8 cellular contexts compared by ENCODE assay signal in genomic region chr20:23420943-23421925, GRCh38. TPM values are rescaled to one million over a fixed set of nuclear protein-coding genes. Genes with fewer than 3 reads are reported as not detected.
DNase-seq lines count a peak whose midpoint lies in the region; ATAC-seq and TF ChIP-seq lines count a peak whose summit lies in the region.

NAPB (minus strand) TSS chr20:23421488; CDS start chr20:23421402, 86 bp downstream.

- H3K27me3 Mint-ChIP-seq in activated CD4-positive, alpha-beta T cell treated with anti-CD3 and anti-CD28 coated beads, Interleukin-2, amount 10 ng/mL, durations not matched to agents 24 days and 14 days, result peaks cover 7% of the 10 kb centered on the region

- intact Hi-C loops in activated CD4-positive, alpha-beta T cell treated with anti-CD3 and anti-CD28 coated beads, Interleukin-2, amount 10 ng/mL, durations not matched to agents 24 days and 14 days (cut with micrococcal nuclease), result loop anchor here (1.0 kb wide), 4 partner anchors 13 to 71 kb away; partner anchors contain the start of genes GZF1 and NXT1

- DNase-seq in CD1c-positive myeloid dendritic cell (ENCODE audit: extremely low spot score) (peak; percentile 95), NCI-H526 treated with DMSO at 0.1 percent for 48 hours (lab: John Stamatoyannopoulos, UW) (peak; percentile 86), coronary artery (ENCODE audit: low spot score) (peak; percentile 94), left lobe of liver (ENCODE audit: low spot score) (peak; percentile 97)
- DNase-seq in activated CD4-positive, alpha-beta T cell treated with anti-CD3 and anti-CD28 coated beads, Interleukin-2, amount 10 ng/mL, durations not matched to agents 24 days and 14 days, result peak; percentile 98
- peak; percentile 93 to 94 for DNase-seq in stimulated activated CD4-positive, alpha-beta T cell treated with anti-CD3 and anti-CD28 coated beads, Interleukin-2, amount 100 ng/mL, for 24 hours

- no peaks in the 10 kb centered on the region for H3K9me3 Mint-ChIP-seq in activated CD4-positive, alpha-beta T cell treated with anti-CD3 and anti-CD28 coated beads, Interleukin-2, amount 10 ng/mL, durations not matched to agents 24 days and 14 days

- H3K4me3 Mint-ChIP-seq in activated CD4-positive, alpha-beta T cell treated with anti-CD3 and anti-CD28 coated beads, Interleukin-2, amount 10 ng/mL, durations not matched to agents 24 days and 14 days, result peak within 1 kb of the TSS; percentile 98

- TF ChIP-seq CTCF in coronary artery (IDR thresholded peaks at IDR 0.05), result peak; percentile 28

- H3K27ac ChIP-seq in coronary artery, result peak within 1 kb of the TSS; percentile 93

- peak within 1 kb of the TSS; percentile 94 for H3K4me3 ChIP-seq in coronary artery

- peak within 1 kb of the TSS; percentile 94 for H3K27ac Mint-ChIP-seq in activated CD4-positive, alpha-beta T cell treated with anti-CD3 and anti-CD28 coated beads, Interleukin-2, amount 10 ng/mL, durations not matched to agents 24 days and 14 days

- ATAC-seq in GM19372 (IDR thresholded peaks at IDR 0.05; ENCODE audit: low read depth, unreplicated experiment), result peak; percentile 94
- peak; percentile 96 for ATAC-seq in HG03521 (IDR thresholded peaks at IDR 0.05; ENCODE audit: unreplicated experiment)
- peak; percentile 99 for ATAC-seq in left lobe of liver

- peaks cover 49% of the 10 kb centered on the region for H3K4me1 Mint-ChIP-seq in activated CD4-positive, alpha-beta T cell treated with anti-CD3 and anti-CD28 coated beads, Interleukin-2, amount 10 ng/mL, durations not matched to agents 24 days and 14 days

- H3K36me3 Mint-ChIP-seq in activated CD4-positive, alpha-beta T cell treated with anti-CD3 and anti-CD28 coated beads, Interleukin-2, amount 10 ng/mL, durations not matched to agents 24 days and 14 days (ENCODE audit: low read depth), result no peaks in the 10 kb centered on the region

RNA-seq across cellular contexts. Expression of gene NAPB, which starts in this region (rescaled TPM):
- 13.6 and 14.2 TPM in 2 replicates for total RNA-seq in activated CD4-positive, alpha-beta T cell treated with anti-CD3 and anti-CD28 coated beads, Interleukin-2, amount 10 ng/mL, durations not matched to agents 24 days and 14 days
- total RNA-seq in left lobe of liver, result 5.3 TPM

Comparison
In these comparisons a context has a peak if more than half of its experiments do, and no peak if none do; other contexts are left out.
1. Peak in every context shown above with its lines: DNase-seq, ATAC-seq, H3K4me3 ChIP-seq and H3K27ac ChIP-seq.